In genomic region chr12:6430124-6430989, GRCh38 we compare ENCODE assay signal across 7 cellular contexts. TPM values are rescaled to one million over a fixed set of nuclear protein-coding genes. Genes with fewer than 3 reads are reported as not detected.
A peak's percentile ranks its signal among the peaks of the same experiment; 100 is the strongest.
DNase-seq lines count a peak whose midpoint lies in the region; ATAC-seq, FAIRE-seq and TF ChIP-seq lines count a peak whose summit lies in the region.

No MANE protein-coding gene starts in this region.

- 32 to 40% (median 37%) methylated on average over 19 of the region's 19 CpGs for WGBS in small intestine, 3 donors

- TF ChIP-seq CTCF in astrocyte of the spinal cord (IDR thresholded peaks at IDR 0.05; ENCODE audit: low read depth, low read length), result no peak

- H3K36me3 ChIP-seq in HAP-1 (replicated peaks), result no peaks in the 10 kb centered on the region
- no peaks in the 10 kb centered on the region for H3K36me3 ChIP-seq in small intestine (ENCODE audit: control insufficient read depth in 2 of 2, insufficient read depth in 2 of 2, low read length in 2 of 2)

- FAIRE-seq in small intestine (lab: Jason Lieb, UNC), result no peak

- H3K9me3 ChIP-seq in HAP-1, result no peaks in the 10 kb centered on the region
- H3K9me3 ChIP-seq in small intestine (ENCODE audit: control insufficient read depth, low read depth), result no peaks in the 10 kb centered on the region

- in situ Hi-C loops in HAP-1 (cut with MboI; ENCODE audit: low sequenced_read_pairs), result no loop called here
- in situ Hi-C loops in astrocyte of the spinal cord (cut with HindIII; ENCODE audit: low sequenced_read_pairs), result no loop called here

- DNase-seq in HAP-1 (ENCODE audit: low spot score in 2 of 2) (peak; percentile 55 to 74), RPMI7951 (ENCODE audit: low read depth) (peak; percentile 96), astrocyte of the spinal cord (ENCODE audit: low read depth, low spot score) (peak; percentile 87), islet precursor cell (peak; percentile 57), small intestine (peak; percentile 82), NCI-H1417 treated with DMSO at 0.1 percent for 48 hours (lab: John Stamatoyannopoulos, UW) (no peak)

- no peak for ATAC-seq in HG02885 (IDR thresholded peaks at IDR 0.05; ENCODE audit: poor library complexity, unreplicated experiment)

- H3K4me1 ChIP-seq in HAP-1 (peaks cover 14% of the 10 kb centered on the region), small intestine (ENCODE audit: control insufficient read depth in 2 of 2, insufficient read depth in 1 of 2, low read depth in 1 of 2, low read length in 1 of 2) (no peaks in the 10 kb centered on the region)

- peak overlapping the region in 1 of 2 donors; percentile 84 for H3K27ac ChIP-seq in small intestine (ENCODE audit: low read depth in 1 of 2, low read length in 1 of 2)

- H3K4me3 ChIP-seq in HAP-1 (no peak overlapping the region), astrocyte of the spinal cord (ENCODE audit: low read depth, low read length) (no peak overlapping the region), small intestine (ENCODE audit: low read depth in 1 of 2, low read length in 2 of 2) (no peak overlapping the region)

- H3K27me3 ChIP-seq in HAP-1 (ENCODE audit: low read depth) (no peaks in the 10 kb centered on the region), small intestine (ENCODE audit: control insufficient read depth in 2 of 2, insufficient read depth in 2 of 2, low read length in 2 of 2) (no peaks in the 10 kb centered on the region)

RNA-seq across cellular contexts. Expression of gene CD27, which starts 14.4 kb away (rescaled TPM):
- total RNA-seq in RPMI7951 (2014; rRNA removed; shearing (Covaris generic)), result not detected in 2 replicates
- polyA plus RNA-seq in small intestine, result 10 to 100 TPM in 1 of 3 donors, 1 to 10 TPM in 1, under 1 TPM in 1; 0.45 to 16.2 (median 3.7) TPM

RNA-seq across cellular contexts. Expression of gene TAPBPL, which starts 21.5 kb away (rescaled TPM):
- 15.4 and 18.9 TPM in 2 replicates for total RNA-seq in RPMI7951 (2014; rRNA removed; shearing (Covaris generic))
- polyA plus RNA-seq in small intestine, result 10 to 100 TPM; 26.4 to 38.6 (median 31.5) TPM

RNA-seq across cellular contexts. Expression of gene VAMP1, which starts 40.1 kb away (rescaled TPM):
- total RNA-seq in RPMI7951 (2014; rRNA removed; shearing (Covaris generic)), result 3.1 and 4.1 TPM in 2 replicates
- 1 to 10 TPM; 1.6 to 5.8 (median 1.8) TPM for polyA plus RNA-seq in small intestine

RNA-seq across cellular contexts. Expression of gene LTBR, which starts 46.4 kb away (rescaled TPM):
- total RNA-seq in RPMI7951 (2014; rRNA removed; shearing (Covaris generic)), result 32.3 and 51.3 TPM in 2 replicates
- 10 to 100 TPM; 56.5 to 80.9 (median 65.5) TPM for polyA plus RNA-seq in small intestine

RNA-seq across cellular contexts. Expression of gene SCNN1A, which starts 55.0 kb away (rescaled TPM):
- not detected in 2 replicates for total RNA-seq in RPMI7951 (2014; rRNA removed; shearing (Covaris generic))
- polyA plus RNA-seq in small intestine, result 10 to 100 TPM; 12.3 to 18.9 (median 14.4) TPM
